Comparison of ENCODE assay signal across 8 cellular contexts in the genomic region with DNA sequence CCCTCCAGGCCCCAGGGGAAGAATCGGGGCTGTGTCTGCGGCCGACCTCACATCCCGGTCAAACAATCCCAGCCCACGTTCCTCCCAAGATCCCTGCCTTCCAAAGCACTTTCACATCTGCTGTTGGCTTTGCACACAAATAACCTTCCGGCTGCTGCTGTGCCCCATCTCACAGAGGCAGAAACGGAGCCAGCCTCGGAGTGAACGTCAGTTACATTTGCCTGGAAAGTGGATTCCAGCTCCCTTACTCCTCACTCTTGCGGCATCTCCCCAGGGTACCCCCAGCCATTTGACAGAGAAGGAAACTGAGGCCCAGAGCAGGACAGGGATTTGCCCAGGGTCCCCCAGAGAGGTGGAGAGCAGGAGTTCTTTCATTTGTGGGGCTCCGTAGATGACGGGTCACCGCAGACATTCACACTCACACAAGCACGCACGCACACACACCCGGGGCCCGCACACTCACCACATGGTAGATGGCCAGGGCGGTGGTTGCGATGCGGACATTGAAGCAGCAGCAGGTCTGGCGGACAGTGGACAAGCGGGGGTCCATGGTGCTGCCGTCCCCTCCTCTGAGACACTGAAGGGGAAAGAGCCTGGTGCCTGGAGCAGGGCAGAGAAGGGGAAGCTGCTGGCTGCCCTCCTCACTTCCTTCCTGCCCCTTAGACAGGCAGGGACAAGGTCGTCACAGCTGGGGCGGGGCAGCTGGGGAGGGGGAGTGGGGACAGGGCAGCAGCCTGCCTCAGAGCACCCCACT. TPM values are rescaled to one million over a fixed set of nuclear protein-coding genes. Genes with fewer than 3 reads are reported as not detected.
DNase-seq lines count a peak whose midpoint lies in the region; ATAC-seq lines count a peak whose summit lies in the region.

A gene with protein sequence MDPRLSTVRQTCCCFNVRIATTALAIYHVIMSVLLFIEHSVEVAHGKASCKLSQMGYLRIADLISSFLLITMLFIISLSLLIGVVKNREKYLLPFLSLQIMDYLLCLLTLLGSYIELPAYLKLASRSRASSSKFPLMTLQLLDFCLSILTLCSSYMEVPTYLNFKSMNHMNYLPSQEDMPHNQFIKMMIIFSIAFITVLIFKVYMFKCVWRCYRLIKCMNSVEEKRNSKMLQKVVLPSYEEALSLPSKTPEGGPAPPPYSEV (minus strand): TSS at position 579 of the 754 bp plus-strand sequence. CDS start 29 bp downstream, at position 550.

- peaks cover 66 to 90% (median 80%) of the 10 kb centered on the region in 7 donors for H3K4me1 Mint-ChIP-seq in naive thymus-derived CD4-positive, alpha-beta T cell

- no peaks in the 10 kb centered on the region for H3K27me3 ChIP-seq in naive thymus-derived CD4-positive, alpha-beta T cell (ENCODE audit: control insufficient read depth in 2 of 2, insufficient read depth in 2 of 2, low read length in 2 of 2)

- peaks cover 0 to 35% (median 8%) of the 10 kb centered on the region in 5 donors for H3K36me3 Mint-ChIP-seq in naive thymus-derived CD4-positive, alpha-beta T cell

- intact Hi-C loops in naive thymus-derived CD4-positive, alpha-beta T cell (cut with micrococcal nuclease): loop anchor here (1.0 to 10.0 kb wide), 6 partner anchors 8 to 307 kb away; a partner anchor contains a TSS

- CTCF ChIA-PET in naive thymus-derived CD4-positive, alpha-beta T cell (lab: Charles Lee): interaction anchor here (6.7 to 12.1 kb wide), 3 partner anchors 11 to 37 kb away, joined by 53 to 133 read pairs (median 99); no protein-coding TSS in a partner anchor

- peak within 1 kb of the TSS; percentile 80 for H3K4me3 ChIP-seq in naive thymus-derived CD4-positive, alpha-beta T cell (ENCODE audit: low read length)

- DNase-seq in KBM-7: peak; percentile 83
- DNase-seq in activated CD4-positive, alpha-beta T cell treated with anti-CD3 and anti-CD28 coated beads for 4 hours: peak; percentile 49 to 52
- DNase-seq in effector CD4-positive, alpha-beta T cell: peak; percentile 57
- DNase-seq in naive thymus-derived CD4-positive, alpha-beta T cell: peak in 8 of 9 donors; percentile 50 to 70 (median 60)
- DNase-seq in NCI-H2107 treated with DMSO at 0.1 percent for 48 hours (lab: John Stamatoyannopoulos, UW; ENCODE audit: unreplicated experiment): no peak
- DNase-seq in NCI-H1436 (lab: John Stamatoyannopoulos, UW): no peak

- H3K9me3 ChIP-seq in naive thymus-derived CD4-positive, alpha-beta T cell (ENCODE audit: control insufficient read depth in 2 of 3, low read length in 3 of 3): no peaks in the 10 kb centered on the region

- in situ Hi-C loops in KBM-7 (cut with MboI; ENCODE audit: low pct_unique_long_range_greater_than_20kb, low sequenced_read_pairs): no loop called here

- peaks cover 58 to 60% of the 10 kb centered on the region in 2 donors for H3K4me1 ChIP-seq in naive thymus-derived CD4-positive, alpha-beta T cell (ENCODE audit: control insufficient read depth in 2 of 2, insufficient read depth in 2 of 2, low read length in 2 of 2)

- no peaks in the 10 kb centered on the region for H3K27me3 Mint-ChIP-seq in naive thymus-derived CD4-positive, alpha-beta T cell

- H3K36me3 ChIP-seq in naive thymus-derived CD4-positive, alpha-beta T cell (ENCODE audit: control insufficient read depth in 2 of 3, insufficient read depth in 3 of 3, low read length in 3 of 3): peaks cover 0 to 10% (median 0%) of the 10 kb centered on the region in 3 experiments

- H3K27ac ChIP-seq in naive thymus-derived CD4-positive, alpha-beta T cell (ENCODE audit: low read depth, low read length): peak within 1 kb of the TSS; percentile 98

- no peaks in the 10 kb centered on the region for H3K9me3 Mint-ChIP-seq in naive thymus-derived CD4-positive, alpha-beta T cell

- ATAC-seq in naive thymus-derived CD4-positive, alpha-beta T cell: peak; percentile 62
- ATAC-seq in GM21737 (IDR thresholded peaks at IDR 0.05; ENCODE audit: unreplicated experiment) (no peak), GM19351 (IDR thresholded peaks at IDR 0.05; ENCODE audit: unreplicated experiment) (no peak)

- H3K4me3 Mint-ChIP-seq in naive thymus-derived CD4-positive, alpha-beta T cell: peak within 1 kb of the TSS; percentile 95 to 100 (median 98)

- peak within 1 kb of the TSS; percentile 90 to 100 (median 97) for H3K27ac Mint-ChIP-seq in naive thymus-derived CD4-positive, alpha-beta T cell

- POLR2A ChIA-PET in naive thymus-derived CD4-positive, alpha-beta T cell (lab: Charles Lee): interaction anchor here (4.3 to 42.4 kb wide), 3 partner anchors 2 to 21 kb away, joined by 33 to 1281 read pairs (median 1281); a partner anchor contains a TSS

RNA-seq across cellular contexts. Expression of the gene that starts here (rescaled TPM):
- total RNA-seq in naive thymus-derived CD4-positive, alpha-beta T cell: 100 to 1,000 TPM; 464 to 783 (median 647) TPM
- polyA plus RNA-seq in naive thymus-derived CD4-positive, alpha-beta T cell: 100 to 1,000 TPM; 551 to 556 TPM

Comparison
In these comparisons a context has a peak if more than half of its experiments do, and no peak if none do; other contexts are left out.
1. DNase-seq: peak in KBM-7 (single experiment), activated CD4-positive, alpha-beta T cell treated with anti-CD3 and anti-CD28 coated beads for 4 hours (2 of 2), effector CD4-positive, alpha-beta T cell (single experiment) and naive thymus-derived CD4-positive, alpha-beta T cell (8 of 9); none in NCI-H2107 treated with DMSO at 0.1 percent for 48 hours (single experiment) and NCI-H1436 (single experiment).